Comparison of ENCODE assay signal across 8 cellular contexts in genomic region chr4:10554694-10555093, GRCh38.
DNase-seq lines count a peak whose midpoint lies in the region; ATAC-seq and TF ChIP-seq lines count a peak whose summit lies in the region.

No MANE protein-coding gene starts in this region.

- no peak for TF ChIP-seq POLR2A in adrenal gland (IDR thresholded peaks at IDR 0.05)

- WGBS in adrenal gland, 4 donors: 4 to 7% (median 5%) methylated on average over 6 of the region's 6 CpGs

- in situ Hi-C loops in G401 (cut with HindIII; ENCODE audit: low sequenced_read_pairs): no loop called here

- no peak overlapping the region for H3K4me3 ChIP-seq in adrenal gland
- no peak overlapping the region for H3K4me3 ChIP-seq in retinal pigment epithelial cell (ENCODE audit: low read length)

- no peaks in the 10 kb centered on the region for H3K9me3 ChIP-seq in adrenal gland (replicated peaks in 1 of 3)

- intact Hi-C loops in adrenal gland (cut with DNase I) (no loop called here), left cardiac atrium (cut with DNase I) (no loop called here)

- peak; percentile 76 for ATAC-seq in GM21737 (IDR thresholded peaks at IDR 0.05; ENCODE audit: unreplicated experiment)
- ATAC-seq in left cardiac atrium: peak; percentile 78 to 82
- ATAC-seq in HG02840 (IDR thresholded peaks at IDR 0.05; ENCODE audit: low FRiP score, unreplicated experiment): no peak

- peak overlapping the region in 1 of 5 donors; percentile 18 for H3K27ac ChIP-seq in adrenal gland

- H3K36me3 ChIP-seq in adrenal gland (replicated peaks in 1 of 2): no peaks in the 10 kb centered on the region

- DNase-seq in G401 (ENCODE audit: low spot score): peak; percentile 90
- peak; percentile 56 to 77 for DNase-seq in Kasumi-1 (lab: John Stamatoyannopoulos, UW)
- DNase-seq in RPMI7951 (ENCODE audit: low read depth): peak; percentile 39
- peak; percentile 45 to 84 (median 65) for DNase-seq in adrenal gland
- DNase-seq in left cardiac atrium: no peak
- no peak for DNase-seq in retinal pigment epithelial cell (ENCODE audit: low read depth)

- peaks cover 0 to 9% of the 10 kb centered on the region in 2 donors for H3K4me1 ChIP-seq in adrenal gland (replicated peaks in 1 of 2)

- TF ChIP-seq CTCF in adrenal gland (IDR thresholded peaks at IDR 0.05): peak; percentile 73 to 87 (median 82)
- TF ChIP-seq CTCF in retinal pigment epithelial cell (conservative IDR thresholded peaks at IDR 0.05; ENCODE audit: low read depth, low read length): peak; percentile 83

- H3K27me3 ChIP-seq in adrenal gland: no peaks in the 10 kb centered on the region

Comparison
In these comparisons a context has a peak if more than half of its experiments do, and no peak if none do; other contexts are left out.
1. DNase-seq: peak in G401 (single experiment), Kasumi-1 (2 of 2), RPMI7951 (single experiment) and adrenal gland (7 of 7); none in left cardiac atrium (single experiment) and retinal pigment epithelial cell (single experiment).